Comparison of ENCODE assay signal across 13 cellular contexts in genomic region chr9:121784706-121785426, GRCh38.
A peak's percentile ranks its signal among the peaks of the same experiment; 100 is the strongest.
DNase-seq lines count a peak whose midpoint lies in the region; ATAC-seq and TF ChIP-seq lines count a peak whose summit lies in the region.
"Had no signal": no experiment of that assay in that cellular context is flagged by ENCODE, and none has a peak within 500 bp of the region (broad histone marks: within the 10 kb centered on the region; RNA-seq: fewer than 3 reads in every experiment).

No MANE protein-coding gene starts in this region.

- H3K9me3 ChIP-seq in NT2/D1 (ENCODE audit: insufficient read depth, low read length) (no peaks in the 10 kb centered on the region), neural progenitor cell (ENCODE audit: low read depth) (no peaks in the 10 kb centered on the region), esophagus squamous epithelium (no peaks in the 10 kb centered on the region)

- 74 to 82% methylated on average over 10 to 12 of the region's 18 CpGs for WGBS in esophagus squamous epithelium, 2 donors

- H3K27ac ChIP-seq in cingulate gyrus (ENCODE audit: low read depth, low read length) = peak overlapping the region; percentile 65
- no peak overlapping the region for H3K27ac ChIP-seq in neural progenitor cell
- no peak overlapping the region for H3K27ac ChIP-seq in esophagus squamous epithelium

- H3K27ac Mint-ChIP-seq in neural progenitor cell (peak overlapping the region; percentile 85), natural killer cell (no peak overlapping the region)
- H3K27ac Mint-ChIP-seq: CD4-positive, alpha-beta memory T cell; naive B cell had no signal

- peaks cover 27% of the 10 kb centered on the region for H3F3A ChIP-seq in neural progenitor cell (ENCODE audit: low read depth)

- H3K36me3 Mint-ChIP-seq in neural progenitor cell (peaks cover 21% of the 10 kb centered on the region), natural killer cell (no peaks in the 10 kb centered on the region)
- H3K36me3 Mint-ChIP-seq: CD4-positive, alpha-beta memory T cell; naive B cell had no signal

- peaks cover 21% of the 10 kb centered on the region for H4K20me1 ChIP-seq in neural progenitor cell (ENCODE audit: low read depth)

- H3K4me2 ChIP-seq in neural progenitor cell = peak overlapping the region; percentile 34

- no peak for TF ChIP-seq POLR2A in esophagus squamous epithelium (IDR thresholded peaks at IDR 0.05)

- H3K4me3 Mint-ChIP-seq in neural progenitor cell (peak overlapping the region; percentile 55), natural killer cell (no peak overlapping the region)
- H3K4me3 Mint-ChIP-seq: naive B cell had no signal

- ATAC-seq in HG02610 (IDR thresholded peaks at IDR 0.05; ENCODE audit: unreplicated experiment) (no peak), natural killer cell (no peak)

- H2AFZ ChIP-seq in neural progenitor cell (replicated peaks) = no peak overlapping the region

- H3K4me1 ChIP-seq in NT2/D1 (ENCODE audit: insufficient read depth, insufficient read length) (peaks cover 41% of the 10 kb centered on the region), neural progenitor cell (peaks cover 50% of the 10 kb centered on the region), esophagus squamous epithelium (no peaks in the 10 kb centered on the region)

- H3K27me3 ChIP-seq in NT2/D1 (ENCODE audit: insufficient read depth, insufficient read length) = no peaks in the 10 kb centered on the region
- H3K27me3 ChIP-seq in neural progenitor cell = no peaks in the 10 kb centered on the region
- H3K27me3 ChIP-seq in esophagus squamous epithelium = no peaks in the 10 kb centered on the region

- in situ Hi-C loops in G401 (cut with HindIII; ENCODE audit: low sequenced_read_pairs) = no loop called here

- no peak overlapping the region for H3K4me3 ChIP-seq in NT2/D1 (ENCODE audit: insufficient read length, low read depth)
- no peak overlapping the region for H3K4me3 ChIP-seq in neural progenitor cell
- H3K4me3 ChIP-seq in esophagus squamous epithelium = no peak overlapping the region

- H3K36me3 ChIP-seq in NT2/D1 (ENCODE audit: insufficient read depth, insufficient read length, low read length) (peaks cover 61% of the 10 kb centered on the region), neural progenitor cell (no peaks in the 10 kb centered on the region), esophagus squamous epithelium (peaks cover 21 to 65% (median 42%) of the 10 kb centered on the region in 3 donors)

- H3K79me2 ChIP-seq in neural progenitor cell (ENCODE audit: low read depth) = peaks cover 11% of the 10 kb centered on the region

- H3K9ac ChIP-seq in NT2/D1 (ENCODE audit: insufficient read length, low read depth) = peak overlapping the region; percentile 38
- no peak overlapping the region for H3K9ac ChIP-seq in neural progenitor cell

- DNase-seq in G401 (ENCODE audit: low spot score) = peak; percentile 43
- DNase-seq in NT2/D1 (ENCODE audit: low read depth, low spot score) = no peak
- peak; percentile 35 for DNase-seq in neural progenitor cell (ENCODE audit: low spot score)
- DNase-seq in natural killer cell = no peak
- no peak for DNase-seq in esophagus squamous epithelium (lab: John Stamatoyannopoulos, UW)
- DNase-seq in NK-92 (lab: John Stamatoyannopoulos, UW; ENCODE audit: unreplicated experiment) = no peak
- DNase-seq: activated CD8-positive, alpha-beta memory T cell treated with anti-CD3 and anti-CD28 coated beads, Interleukin-2, amount 50 U/mL, for 4 hours; CD4-positive, alpha-beta memory T cell; naive B cell; NCI-H1048; small intestine had no signal

- intact Hi-C loops in natural killer cell (cut with micrococcal nuclease) (no loop called here), esophagus squamous epithelium (cut with DNase I) (no loop called here)

- H3K27me3 Mint-ChIP-seq in neural progenitor cell (ENCODE audit: insufficient read depth, low read depth) (peaks cover 16% of the 10 kb centered on the region), natural killer cell (ENCODE audit: low read depth in 2 of 2) (peaks cover 0 to 11% of the 10 kb centered on the region in 2 donors)

- peaks cover 58% of the 10 kb centered on the region for H3K4me1 Mint-ChIP-seq in neural progenitor cell
- no peaks in the 10 kb centered on the region for H3K4me1 Mint-ChIP-seq in natural killer cell
- H3K4me1 Mint-ChIP-seq: naive B cell had no signal

- H3K9me3 Mint-ChIP-seq in neural progenitor cell (no peaks in the 10 kb centered on the region), natural killer cell (no peaks in the 10 kb centered on the region)

- TF ChIP-seq CTCF in neural progenitor cell (IDR thresholded peaks at IDR 0.05) (peak; percentile 20), natural killer cell (IDR thresholded peaks at IDR 0.05) (no peak), esophagus squamous epithelium (IDR thresholded peaks at IDR 0.05) (no peak)

Comparison
In these comparisons a context has a peak if more than half of its experiments do, and no peak if none do; other contexts are left out.
1. DNase-seq: peak in G401 (single experiment) and neural progenitor cell (single experiment); none in NT2/D1 (single experiment), natural killer cell (single experiment), esophagus squamous epithelium (single experiment) and NK-92 (single experiment).